ENCODE assay signal across 19 cellular contexts in the genomic region with DNA sequence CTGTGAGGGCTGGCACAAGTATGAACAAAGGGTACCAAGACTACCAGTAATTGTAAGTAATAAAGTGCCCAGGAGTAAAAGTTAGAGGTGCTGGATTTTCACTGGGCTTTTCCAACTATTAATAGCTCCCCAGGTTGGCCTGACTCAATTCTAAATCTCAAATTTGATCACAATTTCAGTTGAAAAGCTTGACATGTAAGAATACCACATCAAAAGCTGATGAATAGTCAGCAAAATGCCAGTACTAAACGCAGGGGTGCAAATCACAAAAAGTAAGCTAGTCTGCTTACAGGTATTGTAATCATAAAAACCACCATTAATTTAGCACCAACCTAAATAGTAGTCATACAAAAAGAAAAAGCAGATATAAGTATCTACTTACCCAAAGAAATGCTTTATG.
DNase-seq lines count a peak whose midpoint lies in the region; ATAC-seq and TF ChIP-seq lines count a peak whose summit lies in the region.
"Had no signal": no experiment of that assay in that cellular context is flagged by ENCODE, and none has a peak within 500 bp of the region (broad histone marks: within the 10 kb centered on the region; RNA-seq: fewer than 3 reads in every experiment).

No MANE protein-coding gene starts in this region.

- no peaks in the 10 kb centered on the region for H3K79me2 ChIP-seq in OCI-LY7 (ENCODE audit: insufficient read depth, low read depth, low read length)

- no peaks in the 10 kb centered on the region for H3K27me3 ChIP-seq in ovary
- H3K27me3 ChIP-seq: BLaER1 treated with 17β-estradiol and CSF1 and Interleukin-3, amounts not matched to agents 10 nM and 100 nM had no signal

- intact Hi-C loops in activated naive CD4-positive, alpha-beta T cell treated with anti-CD3 and anti-CD28 coated beads for 36 hours (cut with micrococcal nuclease): loop anchor here (2.0 to 10.0 kb wide), 5 partner anchors 15 to 1635 kb away; no protein-coding TSS in a partner anchor
- intact Hi-C loops in OCI-LY7 (cut with micrococcal nuclease; ENCODE audit: unreplicated experiment) (loop anchor here (5.0 kb wide), 1 partner anchor 60 kb away; no protein-coding TSS in a partner anchor), ovary (cut with DNase I) (no loop called here)

- DNase-seq in activated naive CD4-positive, alpha-beta T cell treated with anti-CD3 and anti-CD28 coated beads for 36 hours: peak; percentile 6
- no peak for DNase-seq in activated naive CD4-positive, alpha-beta T cell treated with anti-CD3 and anti-CD28 coated beads, Interleukin-2, amount 50 U/mL, for 16 hours
- DNase-seq in OCI-LY7 (ENCODE audit: low spot score) (no peak), ovary (no peak), T-helper 17 cell (no peak)
- DNase-seq in stimulated activated naive CD8-positive, alpha-beta T cell treated with anti-CD3 and anti-CD28 coated beads, Interleukin-15, amount 100 ng/mL, for 72 hours: no peak
- DNase-seq: Calu3; CD8-positive, alpha-beta T cell; DMS79 treated with DMSO at 0.1 percent for 48 hours; EL; GOT3; H7; HFFc6; IMR-90 had no signal

- H3K4me1 ChIP-seq in OCI-LY7 (ENCODE audit: insufficient read depth, low read length, poor library complexity, severe bottlenecking) (peaks cover 33% of the 10 kb centered on the region), ovary (ENCODE audit: insufficient read depth) (no peaks in the 10 kb centered on the region)
- H3K4me1 ChIP-seq: BLaER1 treated with 17β-estradiol and CSF1 and Interleukin-3, amounts not matched to agents 10 nM and 100 nM had no signal

- H3K27me3 Mint-ChIP-seq in activated naive CD4-positive, alpha-beta T cell treated with anti-CD3 and anti-CD28 coated beads for 36 hours (ENCODE audit: low read depth): no peaks in the 10 kb centered on the region
- H3K27me3 Mint-ChIP-seq in stimulated activated naive CD8-positive, alpha-beta T cell treated with anti-CD3 and anti-CD28 coated beads, Interleukin-15, amount 100 ng/mL, for 72 hours: no peaks in the 10 kb centered on the region
- H3K27me3 Mint-ChIP-seq in T-helper 17 cell: no peaks in the 10 kb centered on the region
- H3K27me3 Mint-ChIP-seq: B cell had no signal

- peaks cover 19% of the 10 kb centered on the region for H3K4me1 Mint-ChIP-seq in activated naive CD4-positive, alpha-beta T cell treated with anti-CD3 and anti-CD28 coated beads for 36 hours (ENCODE audit: low read depth)
- peaks cover 14% of the 10 kb centered on the region for H3K4me1 Mint-ChIP-seq in stimulated activated naive CD8-positive, alpha-beta T cell treated with anti-CD3 and anti-CD28 coated beads, Interleukin-15, amount 100 ng/mL, for 72 hours
- H3K4me1 Mint-ChIP-seq in T-helper 17 cell: peaks cover 12% of the 10 kb centered on the region
- H3K4me1 Mint-ChIP-seq: B cell had no signal

- H3K4me3 Mint-ChIP-seq in activated naive CD4-positive, alpha-beta T cell treated with anti-CD3 and anti-CD28 coated beads for 36 hours: no peak overlapping the region
- no peak overlapping the region for H3K4me3 Mint-ChIP-seq in stimulated activated naive CD8-positive, alpha-beta T cell treated with anti-CD3 and anti-CD28 coated beads, Interleukin-15, amount 100 ng/mL, for 72 hours
- no peak overlapping the region for H3K4me3 Mint-ChIP-seq in T-helper 17 cell
- H3K4me3 Mint-ChIP-seq: B cell; CD8-positive, alpha-beta T cell had no signal

- CTCF ChIA-PET in activated naive CD4-positive, alpha-beta T cell treated with anti-CD3 and anti-CD28 coated beads for 36 hours (lab: Charles Lee): interaction anchor here (1.4 kb wide), 1 partner anchor 16 kb away, joined by 3 read pairs; no protein-coding TSS in a partner anchor
- CTCF ChIA-PET in OCI-LY7 (lab: Charles Lee; ENCODE audit: unreplicated experiment): no interaction called here

- H3K9me3 Mint-ChIP-seq in activated naive CD4-positive, alpha-beta T cell treated with anti-CD3 and anti-CD28 coated beads for 36 hours: peaks cover 4% of the 10 kb centered on the region
- peaks cover 0 to 13% of the 10 kb centered on the region in 2 donors for H3K9me3 Mint-ChIP-seq in stimulated activated naive CD8-positive, alpha-beta T cell treated with anti-CD3 and anti-CD28 coated beads, Interleukin-15, amount 100 ng/mL, for 72 hours
- H3K9me3 Mint-ChIP-seq: HFFc6 had no signal

- no CpG with 5 or more reads among the region's 1 CpG for WGBS in ovary, 3 donors

- ATAC-seq in HG02610 (IDR thresholded peaks at IDR 0.05; ENCODE audit: unreplicated experiment) (peak; percentile 60), T-helper 17 cell (no peak)
- peak; percentile 61 for ATAC-seq in stimulated activated naive CD8-positive, alpha-beta T cell treated with anti-CD3 and anti-CD28 coated beads, Interleukin-15, amount 100 ng/mL, for 72 hours
- ATAC-seq: CD8-positive, alpha-beta T cell; GM12878; HCT116 had no signal

- no peak overlapping the region for H3K4me3 ChIP-seq in OCI-LY7 (ENCODE audit: low read depth, low read length, poor library complexity, severe bottlenecking)
- no peak overlapping the region for H3K4me3 ChIP-seq in ovary
- H3K4me3 ChIP-seq: BLaER1 treated with 17β-estradiol and CSF1 and Interleukin-3, amounts not matched to agents 10 nM and 100 nM; GM12878 had no signal

- no peak overlapping the region for H3K4me2 ChIP-seq in OCI-LY7 (ENCODE audit: low read length)
- H3K4me2 ChIP-seq: BLaER1 treated with 17β-estradiol and CSF1 and Interleukin-3, amounts not matched to agents 10 nM and 100 nM had no signal

- TF ChIP-seq CTCF in OCI-LY7 (conservative IDR thresholded peaks at IDR 0.05; ENCODE audit: low read length): 0 out of 2 replicates have a peak, but pooled peaks have one; percentile 1
- TF ChIP-seq CTCF in ovary (IDR thresholded peaks at IDR 0.05): no peak

- H3K27ac Mint-ChIP-seq in activated naive CD4-positive, alpha-beta T cell treated with anti-CD3 and anti-CD28 coated beads for 36 hours: no peak overlapping the region
- peak overlapping the region in 1 of 2 donors; percentile 34 for H3K27ac Mint-ChIP-seq in stimulated activated naive CD8-positive, alpha-beta T cell treated with anti-CD3 and anti-CD28 coated beads, Interleukin-15, amount 100 ng/mL, for 72 hours
- no peak overlapping the region for H3K27ac Mint-ChIP-seq in T-helper 17 cell
- H3K27ac Mint-ChIP-seq: B cell; CD8-positive, alpha-beta T cell; HFFc6 had no signal

- no peak for TF ChIP-seq EP300 in ovary (IDR thresholded peaks at IDR 0.05)

- no peak for TF ChIP-seq POLR2A in ovary (IDR thresholded peaks at IDR 0.05)

- H2AFZ ChIP-seq in OCI-LY7 (ENCODE audit: low read length): no peak overlapping the region; the same call in 1 of the 2 replicates

- H3K9me2 ChIP-seq in OCI-LY7 (ENCODE audit: insufficient read depth, low read length): no peaks in the 10 kb centered on the region

- H3K36me3 Mint-ChIP-seq in activated naive CD4-positive, alpha-beta T cell treated with anti-CD3 and anti-CD28 coated beads for 36 hours (ENCODE audit: low read depth): no peaks in the 10 kb centered on the region
- H3K36me3 Mint-ChIP-seq in T-helper 17 cell (ENCODE audit: low read depth): no peaks in the 10 kb centered on the region
- H3K36me3 Mint-ChIP-seq: CD8-positive, alpha-beta T cell had no signal

- no peaks in the 10 kb centered on the region for H4K20me1 ChIP-seq in OCI-LY7 (ENCODE audit: insufficient read depth, low read length)
- H4K20me1 ChIP-seq: BLaER1 treated with 17β-estradiol and CSF1 and Interleukin-3, amounts not matched to agents 10 nM and 100 nM had no signal

- no peaks in the 10 kb centered on the region for H3K36me3 ChIP-seq in OCI-LY7 (ENCODE audit: insufficient read depth, low read length)
- no peaks in the 10 kb centered on the region for H3K36me3 ChIP-seq in ovary
- H3K36me3 ChIP-seq: BLaER1 treated with 17β-estradiol and CSF1 and Interleukin-3, amounts not matched to agents 10 nM and 100 nM had no signal

- H3K9me3 ChIP-seq in OCI-LY7 (ENCODE audit: low read length): no peaks in the 10 kb centered on the region
- H3K9me3 ChIP-seq in ovary: no peaks in the 10 kb centered on the region
- H3K9me3 ChIP-seq in T-helper 17 cell (ENCODE audit: control insufficient read depth, low read length, poor library complexity, severe bottlenecking): no peaks in the 10 kb centered on the region
- H3K9me3 ChIP-seq: BLaER1 treated with 17β-estradiol and CSF1 and Interleukin-3, amounts not matched to agents 10 nM and 100 nM had no signal

- POLR2A ChIA-PET in OCI-LY7 (lab: Charles Lee): interaction anchor here (0.5 to 1.5 kb wide), 2 partner anchors 25 to 1096 kb away, joined by 3 read pairs; no protein-coding TSS in a partner anchor

- no TSS peak for BruUV-seq in OCI-LY7 (replicated peaks; lab: Mats Ljungman, UMichigan)

- H3K27ac ChIP-seq in OCI-LY7 (ENCODE audit: low read depth, low read length, poor library complexity, severe bottlenecking) (no peak overlapping the region), ovary (no peak overlapping the region)
- H3K27ac ChIP-seq: BLaER1 treated with 17β-estradiol and CSF1 and Interleukin-3, amounts not matched to agents 10 nM and 100 nM had no signal

Comparison
In these comparisons a context has a peak if more than half of its experiments do, and no peak if none do; other contexts are left out.
1. intact Hi-C loops: an anchor here in activated naive CD4-positive, alpha-beta T cell treated with anti-CD3 and anti-CD28 coated beads for 36 hours (2.0 to 10.0 kb wide) and OCI-LY7 (5.0 kb wide); none called in ovary.